30 cellular contexts compared by ENCODE assay signal in the genomic region with DNA sequence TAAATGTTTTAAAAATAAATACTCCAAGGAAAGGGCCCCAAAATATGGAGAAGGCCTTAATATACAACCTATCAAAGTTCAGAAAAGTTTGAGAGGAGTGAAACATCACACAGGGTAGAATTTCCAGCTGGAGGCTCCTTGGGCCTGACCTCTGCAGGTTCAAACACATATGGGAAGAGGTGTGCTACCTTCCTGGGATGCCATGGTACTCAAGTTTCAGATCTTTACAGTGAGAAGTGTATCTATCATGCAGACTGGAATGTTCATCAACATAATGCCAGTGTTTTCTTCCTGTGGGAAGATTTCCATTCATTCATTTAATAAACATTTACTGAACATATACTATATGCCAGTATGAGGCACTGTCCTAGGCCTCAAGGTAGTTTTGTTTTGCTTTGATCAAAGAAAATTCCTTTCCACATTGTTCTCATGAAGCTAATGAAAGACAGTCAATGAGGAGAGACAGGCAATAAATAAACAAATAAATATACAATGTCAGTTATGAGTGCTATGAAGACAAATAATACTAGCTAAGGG. TPM values are rescaled to one million over a fixed set of nuclear protein-coding genes. Genes with fewer than 3 reads are reported as not detected.
A peak's percentile ranks its signal among the peaks of the same experiment; 100 is the strongest.
DNase-seq lines count a peak whose midpoint lies in the region; ATAC-seq and TF ChIP-seq lines count a peak whose summit lies in the region.
"Had no signal": no experiment of that assay in that cellular context is flagged by ENCODE, and none has a peak within 500 bp of the region (broad histone marks: within the 10 kb centered on the region; RNA-seq: fewer than 3 reads in every experiment).

No MANE protein-coding gene starts in this region.

- intact Hi-C loops in activated CD8-positive, alpha-beta T cell treated with anti-CD3 and anti-CD28 coated beads for 36 hours (cut with micrococcal nuclease), result no loop called here
- intact Hi-C loops in CD4-positive, alpha-beta T cell (cut with DNase I, micrococcal nuclease), result no loop called here

- H3K27me3 ChIP-seq in CD4-positive, alpha-beta T cell (ENCODE audit: control insufficient read depth, insufficient read depth, low read length), result no peaks in the 10 kb centered on the region
- H3K27me3 ChIP-seq in RWPE2 (ENCODE audit: insufficient read depth, poor library complexity, severe bottlenecking), result no peaks in the 10 kb centered on the region
- H3K27me3 ChIP-seq: breast epithelium, stomach, thyroid gland, vagina had no signal

- CTCF ChIA-PET in activated CD8-positive, alpha-beta T cell treated with anti-CD3 and anti-CD28 coated beads for 36 hours (lab: Charles Lee), result interaction anchor here (1.5 to 2.9 kb wide), 2 partner anchors 12 to 143 kb away, joined by 4 to 12 read pairs; no protein-coding TSS in a partner anchor
- CTCF ChIA-PET in activated CD8-positive, alpha-beta T cell treated with anti-CD3 and anti-CD28 coated beads, Interleukin-2, amount 10 ng/mL, durations not matched to agents 7 days and 5 days (lab: Charles Lee), result no interaction called here
- CTCF ChIA-PET in CD4-positive, alpha-beta T cell (lab: Charles Lee), result no interaction called here

- no peak overlapping the region for H3K27ac ChIP-seq in CD4-positive, alpha-beta T cell (ENCODE audit: low read depth, low read length)
- H3K27ac ChIP-seq in RWPE2 (ENCODE audit: poor library complexity, severe bottlenecking) (peak overlapping the region; percentile 30), epithelial cell of prostate (peak overlapping the region; percentile 28)
- H3K27ac ChIP-seq: breast epithelium, stomach, thyroid gland, vagina had no signal

- peak overlapping the region; percentile 67 for H3K27ac Mint-ChIP-seq in activated CD8-positive, alpha-beta T cell treated with anti-CD3 and anti-CD28 coated beads for 36 hours
- H3K27ac Mint-ChIP-seq in activated CD8-positive, alpha-beta T cell treated with anti-CD3 and anti-CD28 coated beads, Interleukin-2, amount 10 ng/mL, durations not matched to agents 7 days and 5 days, result no peak overlapping the region
- H3K27ac Mint-ChIP-seq in CD4-positive, alpha-beta T cell, result peak overlapping the region; percentile 55

- H3K27me3 Mint-ChIP-seq in activated CD8-positive, alpha-beta T cell treated with anti-CD3 and anti-CD28 coated beads for 36 hours, result no peaks in the 10 kb centered on the region
- no peaks in the 10 kb centered on the region for H3K27me3 Mint-ChIP-seq in activated CD8-positive, alpha-beta T cell treated with anti-CD3 and anti-CD28 coated beads, Interleukin-2, amount 10 ng/mL, durations not matched to agents 7 days and 5 days (ENCODE audit: low read depth)
- no peaks in the 10 kb centered on the region for H3K27me3 Mint-ChIP-seq in CD4-positive, alpha-beta T cell
- H3K27me3 Mint-ChIP-seq: CD8-positive, alpha-beta memory T cell; naive B cell had no signal

- TF ChIP-seq CTCF in activated CD8-positive, alpha-beta T cell treated with anti-CD3 and anti-CD28 coated beads for 36 hours (IDR thresholded peaks at IDR 0.05), result no peak
- TF ChIP-seq CTCF in CD4-positive, alpha-beta T cell (IDR thresholded peaks at IDR 0.05), result no peak
- no peak for TF ChIP-seq CTCF in RWPE2 (IDR thresholded peaks at IDR 0.05; ENCODE audit: poor library complexity, severe bottlenecking)

- H3K36me3 ChIP-seq in RWPE2 (ENCODE audit: low read depth), result peaks cover 32% of the 10 kb centered on the region
- H3K36me3 ChIP-seq: breast epithelium, thyroid gland, vagina had no signal

- no peak for ATAC-seq in activated CD8-positive, alpha-beta T cell treated with anti-CD3 and anti-CD28 coated beads for 36 hours
- ATAC-seq in activated CD8-positive, alpha-beta T cell treated with anti-CD3 and anti-CD28 coated beads, Interleukin-2, amount 10 ng/mL, durations not matched to agents 7 days and 5 days, result no peak
- no peak for ATAC-seq in CD4-positive, alpha-beta T cell (ENCODE audit: poor library complexity)
- peak; percentile 74 for ATAC-seq in RWPE2 (ENCODE audit: low read depth)
- ATAC-seq: PC-3 had no signal

- H3K4me1 ChIP-seq in RWPE2 (ENCODE audit: insufficient read depth, poor library complexity, severe bottlenecking), result peaks cover 8% of the 10 kb centered on the region

- peaks cover 41% of the 10 kb centered on the region for H3K36me3 Mint-ChIP-seq in activated CD8-positive, alpha-beta T cell treated with anti-CD3 and anti-CD28 coated beads for 36 hours (ENCODE audit: low read depth)
- H3K36me3 Mint-ChIP-seq in activated CD8-positive, alpha-beta T cell treated with anti-CD3 and anti-CD28 coated beads, Interleukin-2, amount 10 ng/mL, durations not matched to agents 7 days and 5 days (ENCODE audit: low read depth), result peaks cover 33% of the 10 kb centered on the region
- H3K36me3 Mint-ChIP-seq in CD4-positive, alpha-beta T cell (ENCODE audit: low read depth), result peaks cover 64% of the 10 kb centered on the region
- H3K36me3 Mint-ChIP-seq: naive B cell had no signal

- no peaks in the 10 kb centered on the region for H3K9me3 Mint-ChIP-seq in activated CD8-positive, alpha-beta T cell treated with anti-CD3 and anti-CD28 coated beads for 36 hours
- H3K9me3 Mint-ChIP-seq in activated CD8-positive, alpha-beta T cell treated with anti-CD3 and anti-CD28 coated beads, Interleukin-2, amount 10 ng/mL, durations not matched to agents 7 days and 5 days (ENCODE audit: insufficient read depth), result no peaks in the 10 kb centered on the region
- no peaks in the 10 kb centered on the region for H3K9me3 Mint-ChIP-seq in CD4-positive, alpha-beta T cell
- H3K9me3 Mint-ChIP-seq: CD8-positive, alpha-beta memory T cell; naive B cell had no signal

- DNase-seq in activated CD8-positive, alpha-beta T cell treated with anti-CD3 and anti-CD28 coated beads for 36 hours, result no peak
- no peak for DNase-seq in activated CD8-positive, alpha-beta T cell treated with anti-CD3 and anti-CD28 coated beads, Interleukin-2, amount 10 ng/mL, durations not matched to agents 7 days and 5 days
- no peak for DNase-seq in CD4-positive, alpha-beta T cell
- DNase-seq in RWPE2 (ENCODE audit: low spot score) (no peak), epithelial cell of prostate (ENCODE audit: low read depth, low spot score) (no peak), nucleus accumbens (lab: John Stamatoyannopoulos, UW) (no peak), SHP77 (lab: John Stamatoyannopoulos, UW) (no peak), GOT3 (lab: John Stamatoyannopoulos, UW) (no peak)
- DNase-seq: activated CD4-positive, alpha-beta T cell treated with anti-CD3 and anti-CD28 coated beads, Interleukin-2, amount 50 U/mL, for 4 hours; amniotic stem cell; CD8-positive, alpha-beta memory T cell; DMS153; H7; IMR-90; naive B cell; NCI-H1105; NCI-H1930; NCI-H526; NK-92 treated with Interleukin-12 subunit alpha and Interleukin-12 subunit beta, amount 100 ng/mL, for 24 hours; PC-3; Right ventricle myocardium superior; stimulated activated CD4-positive, alpha-beta T cell treated with anti-CD3 and anti-CD28 coated beads, Interleukin-1b, Interleukin-23, amount 100 ng/mL, for 48 hours; stimulated activated CD8-positive, alpha-beta memory T cell treated with anti-CD3 and anti-CD28 coated beads, Interleukin-4, amount 100 ng/mL, for 48 hours; stomach; T1000; thyroid gland had no signal

- H3K4me1 Mint-ChIP-seq in activated CD8-positive, alpha-beta T cell treated with anti-CD3 and anti-CD28 coated beads for 36 hours (ENCODE audit: low read depth), result peaks cover 59% of the 10 kb centered on the region
- peaks cover 51% of the 10 kb centered on the region for H3K4me1 Mint-ChIP-seq in activated CD8-positive, alpha-beta T cell treated with anti-CD3 and anti-CD28 coated beads, Interleukin-2, amount 10 ng/mL, durations not matched to agents 7 days and 5 days (ENCODE audit: low read depth)
- H3K4me1 Mint-ChIP-seq in CD4-positive, alpha-beta T cell (ENCODE audit: low read depth), result peaks cover 69% of the 10 kb centered on the region

- no peak overlapping the region for H3K4me3 ChIP-seq in RWPE2 (ENCODE audit: severe bottlenecking)
- H3K4me3 ChIP-seq: breast epithelium, stomach, thyroid gland, vagina had no signal

- H3K9me3 ChIP-seq in CD4-positive, alpha-beta T cell (ENCODE audit: control insufficient read depth, low read length), result no peaks in the 10 kb centered on the region
- no peaks in the 10 kb centered on the region for H3K9me3 ChIP-seq in RWPE2 (ENCODE audit: severe bottlenecking)
- H3K9me3 ChIP-seq: breast epithelium, stomach, thyroid gland, vagina had no signal

- no peak overlapping the region for H3K4me3 Mint-ChIP-seq in activated CD8-positive, alpha-beta T cell treated with anti-CD3 and anti-CD28 coated beads for 36 hours
- no peak overlapping the region for H3K4me3 Mint-ChIP-seq in activated CD8-positive, alpha-beta T cell treated with anti-CD3 and anti-CD28 coated beads, Interleukin-2, amount 10 ng/mL, durations not matched to agents 7 days and 5 days
- H3K4me3 Mint-ChIP-seq in CD4-positive, alpha-beta T cell, result no peak overlapping the region

- POLR2A ChIA-PET in activated CD8-positive, alpha-beta T cell treated with anti-CD3 and anti-CD28 coated beads for 36 hours (lab: Charles Lee), result interaction anchor here (1.7 kb wide), 2 partner anchors 13 to 314 kb away, joined by 3 to 6 read pairs; a partner anchor contains a TSS
- POLR2A ChIA-PET in activated CD8-positive, alpha-beta T cell treated with anti-CD3 and anti-CD28 coated beads, Interleukin-2, amount 10 ng/mL, durations not matched to agents 7 days and 5 days (lab: Charles Lee), result interaction anchor here (0.9 to 1.1 kb wide), 2 partner anchors 13 to 14 kb away, joined by 3 read pairs; a partner anchor contains a TSS
- POLR2A ChIA-PET in CD4-positive, alpha-beta T cell (lab: Charles Lee), result interaction anchor here (1.2 kb wide), 1 partner anchor 15 kb away, joined by 5 read pairs; a partner anchor contains a TSS

RNA-seq across cellular contexts. Expression of a gene that starts 14.6 kb away (rescaled TPM):
- 100 to 1,000 TPM; 261 to 267 TPM for total RNA-seq in activated CD8-positive, alpha-beta T cell treated with anti-CD3 and anti-CD28 coated beads for 36 hours
- total RNA-seq in activated CD8-positive, alpha-beta T cell treated with anti-CD3 and anti-CD28 coated beads, Interleukin-2, amount 10 ng/mL, durations not matched to agents 7 days and 5 days, result 100 to 1,000 TPM; 314 to 317 TPM
- total RNA-seq in CD4-positive, alpha-beta T cell, result 100 to 1,000 TPM; 206 to 210 TPM

RNA-seq across cellular contexts. Expression of a gene that starts 55.0 kb away (rescaled TPM):
- total RNA-seq in activated CD8-positive, alpha-beta T cell treated with anti-CD3 and anti-CD28 coated beads for 36 hours, result not detected
- not detected for total RNA-seq in activated CD8-positive, alpha-beta T cell treated with anti-CD3 and anti-CD28 coated beads, Interleukin-2, amount 10 ng/mL, durations not matched to agents 7 days and 5 days
- not detected for total RNA-seq in CD4-positive, alpha-beta T cell
- total RNA-seq: A172; CD8-positive, alpha-beta memory T cell; G401; PC-3; Right ventricle myocardium superior had no signal
